ENCODE assay signal across 1 cellular context in genomic region chr2:11863513-11864328, GRCh38.
TF ChIP-seq lines count a peak whose summit lies in the region.

No MANE protein-coding gene starts in this region.

TF ChIP-seq in HepG2, 621 proteins besides CTCF, POLR2A, EP300 and RAD21 (continued from another document and continues in another):
- no peak for TF ChIP-seq ZBTB10 (CRISPR knock-in tag; IDR thresholded peaks at IDR 0.05; ENCODE audit: borderline replicate concordance)
- TF ChIP-seq RXRB (CRISPR knock-in tag; IDR thresholded peaks at IDR 0.05; ENCODE audit: borderline replicate concordance) = peak; percentile 61; the same call in 1 of the 2 replicates
- peak; percentile 73; the same call in 1 of the 2 replicates for TF ChIP-seq REPIN1 (CRISPR knock-in tag; IDR thresholded peaks at IDR 0.05; ENCODE audit: borderline replicate concordance, low read depth)
- peak; percentile 80; the same call in 1 of the 2 replicates for TF ChIP-seq HOMEZ (CRISPR knock-in tag; IDR thresholded peaks at IDR 0.05; ENCODE audit: low read depth)
- no peak for TF ChIP-seq ZNF792 (CRISPR knock-in tag; IDR thresholded peaks at IDR 0.05)
- no peak for TF ChIP-seq FOXA1 (IDR thresholded peaks at IDR 0.05)
- TF ChIP-seq FOXA1 (CRISPR knock-in tag; IDR thresholded peaks at IDR 0.05) = 0 out of 2 replicates have a peak, but pooled peaks have one; percentile 21
- TF ChIP-seq THAP11 (CRISPR knock-in tag; IDR thresholded peaks at IDR 0.05) = peak; percentile 60
- peak; percentile 70; the same call in 1 of the 2 replicates for TF ChIP-seq ZNF572 (CRISPR knock-in tag; IDR thresholded peaks at IDR 0.05)
- no peak for TF ChIP-seq NR0B2 (CRISPR knock-in tag; IDR thresholded peaks at IDR 0.05)
- TF ChIP-seq PAXIP1 (CRISPR knock-in tag; conservative IDR thresholded peaks at IDR 0.05) = peak; percentile 26; the same call in 1 of the 2 replicates
- no peak for TF ChIP-seq FOXP1 (IDR thresholded peaks at IDR 0.05)
- TF ChIP-seq FOXP1 (CRISPR knock-in tag; IDR thresholded peaks at IDR 0.05) = no peak
- TF ChIP-seq ZNF329 (CRISPR knock-in tag; IDR thresholded peaks at IDR 0.05; ENCODE audit: low read depth) = no peak
- no peak for TF ChIP-seq ETS1 (CRISPR knock-in tag; IDR thresholded peaks at IDR 0.05)
- TF ChIP-seq SAP130 (CRISPR knock-in tag; IDR thresholded peaks at IDR 0.05; ENCODE audit: low read depth) = peak; percentile 66
- TF ChIP-seq ZSCAN5A (CRISPR knock-in tag; IDR thresholded peaks at IDR 0.05; ENCODE audit: borderline replicate concordance) = no peak
- TF ChIP-seq DNMT3B (CRISPR knock-in tag; conservative IDR thresholded peaks at IDR 0.05) = 0 out of 2 replicates have a peak, but pooled peaks have one; percentile 62
- no peak for TF ChIP-seq SRSF9 (IDR thresholded peaks at IDR 0.05; ENCODE audit: borderline replicate concordance, insufficient read depth, low read depth, low read length, poor library complexity, severe bottlenecking)
- no peak for TF ChIP-seq ZNF232 (CRISPR knock-in tag; IDR thresholded peaks at IDR 0.05; ENCODE audit: borderline replicate concordance)
- no peak for TF ChIP-seq RFX5 (IDR thresholded peaks at IDR 0.05; ENCODE audit: low read depth, low read length)
- TF ChIP-seq ZNF160 (CRISPR knock-in tag; IDR thresholded peaks at IDR 0.05) = no peak
- TF ChIP-seq BCL6 (CRISPR knock-in tag; IDR thresholded peaks at IDR 0.05) = peak; percentile 91
- no peak for TF ChIP-seq PRDM15 (CRISPR knock-in tag; IDR thresholded peaks at IDR 0.05)
- TF ChIP-seq ZNF441 (CRISPR knock-in tag; IDR thresholded peaks at IDR 0.05; ENCODE audit: borderline replicate concordance) = no peak
- TF ChIP-seq ZNF407 (CRISPR knock-in tag; IDR thresholded peaks at IDR 0.05; ENCODE audit: not compliant biosample characterization) = no peak
- TF ChIP-seq JUN (CRISPR knock-in tag; IDR thresholded peaks at IDR 0.05) = no peak
- TF ChIP-seq TRIM22 (IDR thresholded peaks at IDR 0.05) = no peak
- TF ChIP-seq PHF5A (CRISPR knock-in tag; IDR thresholded peaks at IDR 0.05; ENCODE audit: low read depth, unreplicated experiment) = peak; percentile 57
- TF ChIP-seq TCF12 (IDR thresholded peaks at IDR 0.05) = no peak
- no peak for TF ChIP-seq TCF12 (CRISPR knock-in tag; IDR thresholded peaks at IDR 0.05)
